Comparison of ENCODE assay signal across 8 cellular contexts in the genomic region with DNA sequence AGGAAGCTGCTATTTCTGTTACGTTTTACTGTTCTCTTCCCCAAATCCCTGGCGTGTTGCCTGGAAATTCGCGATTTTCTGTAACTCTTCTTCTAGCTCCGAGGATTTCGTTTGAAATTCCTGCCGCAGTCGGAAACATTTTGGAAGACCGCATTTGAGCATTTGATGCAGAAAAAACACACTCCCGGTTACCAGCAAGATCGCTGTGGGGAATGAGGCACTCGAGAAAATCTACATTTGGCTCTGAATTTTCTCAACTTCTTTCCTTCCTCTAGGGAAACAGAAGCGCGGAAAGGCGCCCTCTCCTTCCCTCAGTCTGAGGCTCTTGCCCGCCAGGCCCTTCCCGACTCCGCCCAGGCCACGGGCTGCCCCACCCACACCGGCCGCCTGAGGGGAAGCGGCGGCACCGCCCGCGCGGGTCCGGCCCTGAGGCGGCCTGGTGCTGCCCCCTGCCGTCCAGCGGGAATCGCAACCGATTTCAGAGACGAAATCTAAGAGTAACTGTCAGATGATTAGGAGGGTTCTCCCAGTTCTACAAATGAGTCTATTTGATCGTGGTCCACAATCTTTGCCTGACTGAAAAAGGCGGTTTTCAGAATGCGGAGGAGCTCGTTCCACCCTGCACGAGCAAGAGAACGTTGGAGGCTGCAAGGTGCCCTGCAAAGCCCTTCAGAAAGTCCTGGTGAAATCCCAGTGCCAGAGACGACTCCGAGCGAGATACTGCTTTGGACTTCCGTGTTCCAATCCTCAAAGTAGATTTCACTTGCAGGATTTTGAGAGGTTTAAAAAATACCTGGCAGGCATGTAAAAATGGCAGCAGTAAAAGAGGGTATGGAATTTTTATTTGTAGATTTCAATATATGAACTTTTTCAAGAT. TPM values are rescaled to one million over a fixed set of nuclear protein-coding genes. Genes with fewer than 3 reads are reported as not detected.
DNase-seq lines count a peak whose midpoint lies in the region; ATAC-seq and TF ChIP-seq lines count a peak whose summit lies in the region.

No MANE protein-coding gene starts in this region.

- peaks cover 9% of the 10 kb centered on the region for H3K4me1 Mint-ChIP-seq in dendritic cell treated with granulocyte-macrophage colony-stimulating factor and Interleukin-4, amounts not matched to agents 40 ng/mL and 50 ng/mL, for 4 days (ENCODE audit: low read depth)

- H3K4me1 ChIP-seq in BE2C (no peaks in the 10 kb centered on the region), liver (ENCODE audit: control insufficient read depth in 4 of 4, insufficient read depth in 4 of 4, low read length in 3 of 4) (peaks cover 0 to 6% (median 4%) of the 10 kb centered on the region in 4 donors)

- H3K4me3 ChIP-seq in BE2C (ENCODE audit: low read depth, low read length) (peak overlapping the region; percentile 91), liver (ENCODE audit: low read depth in 1 of 3, low read length in 3 of 3) (peak overlapping the region; percentile 33 to 74 (median 59))

- H3K9me3 ChIP-seq in BE2C (no peaks in the 10 kb centered on the region), liver (ENCODE audit: control insufficient read depth in 4 of 4, low read length in 3 of 4) (no peaks in the 10 kb centered on the region)

- DNase-seq in BE2C (peak; percentile 97), NCI-H510A treated with DMSO at 0.1 percent for 48 hours (lab: John Stamatoyannopoulos, UW) (peak; percentile 90)
- peak; percentile 81 for DNase-seq in activated CD4-positive, alpha-beta T cell treated with anti-CD3 and anti-CD28 coated beads, Interleukin-2, amount 50 U/mL, for 1 hour
- DNase-seq in stimulated activated CD4-positive, alpha-beta T cell treated with anti-CD3 and anti-CD28 coated beads, Interleukin-2, amount 100 ng/mL, for 48 hours = peak; percentile 93 to 94

- H3K27ac ChIP-seq in liver (ENCODE audit: low read depth in 1 of 2, low read length in 2 of 2) = peak overlapping the region; percentile 36 to 52

- intact Hi-C loops in dendritic cell treated with granulocyte-macrophage colony-stimulating factor and Interleukin-4, amounts not matched to agents 40 ng/mL and 50 ng/mL, for 4 days (cut with micrococcal nuclease) = loop anchor here (1.0 to 5.0 kb wide), 5 partner anchors 18 to 1134 kb away; a partner anchor contains a TSS

- H3K36me3 Mint-ChIP-seq in dendritic cell treated with granulocyte-macrophage colony-stimulating factor and Interleukin-4, amounts not matched to agents 40 ng/mL and 50 ng/mL, for 4 days (ENCODE audit: low read depth) = no peaks in the 10 kb centered on the region

- peak overlapping the region; percentile 60 for H3K27ac Mint-ChIP-seq in dendritic cell treated with granulocyte-macrophage colony-stimulating factor and Interleukin-4, amounts not matched to agents 40 ng/mL and 50 ng/mL, for 4 days

- peak; percentile 95 for TF ChIP-seq CTCF in BE2C (IDR thresholded peaks at IDR 0.05; ENCODE audit: low read depth, low read length)
- TF ChIP-seq CTCF in liver (IDR thresholded peaks at IDR 0.05; ENCODE audit: low read depth, low read length, missing input control) = peak; percentile 94

- H3K36me3 ChIP-seq in BE2C (no peaks in the 10 kb centered on the region), liver (ENCODE audit: control insufficient read depth in 4 of 4, insufficient read depth in 3 of 4, low read depth in 1 of 4, low read length in 3 of 4) (no peaks in the 10 kb centered on the region)

- H3K27me3 Mint-ChIP-seq in dendritic cell treated with granulocyte-macrophage colony-stimulating factor and Interleukin-4, amounts not matched to agents 40 ng/mL and 50 ng/mL, for 4 days = peaks cover 31% of the 10 kb centered on the region

- peak; percentile 93 to 97 for TF ChIP-seq RAD21 in liver (IDR thresholded peaks at IDR 0.05)

- H3K9ac ChIP-seq in liver (ENCODE audit: low read depth in 1 of 2, low read length in 2 of 2) = peak overlapping the region; percentile 43 to 84

- H3K4me3 Mint-ChIP-seq in dendritic cell treated with granulocyte-macrophage colony-stimulating factor and Interleukin-4, amounts not matched to agents 40 ng/mL and 50 ng/mL, for 4 days = peak overlapping the region; percentile 69

- ATAC-seq in GM19043 (IDR thresholded peaks at IDR 0.05; ENCODE audit: low read depth, unreplicated experiment) (peak; percentile 100), HG03354 (IDR thresholded peaks at IDR 0.05; ENCODE audit: poor library complexity, severe bottlenecking, unreplicated experiment) (peak; percentile 100)

- WGBS in liver = 3% methylated on average over 44 of the region's 44 CpGs

- H3K27me3 ChIP-seq in BE2C (no peaks in the 10 kb centered on the region; the same call in 1 of the 2 replicates), liver (ENCODE audit: control insufficient read depth in 4 of 4, insufficient read depth in 4 of 4, low read length in 3 of 4) (no peaks in the 10 kb centered on the region)

- H3K9me3 Mint-ChIP-seq in dendritic cell treated with granulocyte-macrophage colony-stimulating factor and Interleukin-4, amounts not matched to agents 40 ng/mL and 50 ng/mL, for 4 days = no peaks in the 10 kb centered on the region

TF ChIP-seq in liver, 16 proteins besides CTCF, POLR2A, EP300 and RAD21:
- TF ChIP-seq, protein P1, sequence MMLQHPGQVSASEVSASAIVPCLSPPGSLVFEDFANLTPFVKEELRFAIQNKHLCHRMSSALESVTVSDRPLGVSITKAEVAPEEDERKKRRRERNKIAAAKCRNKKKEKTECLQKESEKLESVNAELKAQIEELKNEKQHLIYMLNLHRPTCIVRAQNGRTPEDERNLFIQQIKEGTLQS (IDR thresholded peaks at IDR 0.05) = no peak
- TF ChIP-seq RXRA (IDR thresholded peaks at IDR 0.05) (no peak), JUND (IDR thresholded peaks at IDR 0.05) (no peak), YY1 (IDR thresholded peaks at IDR 0.05) (peak; percentile 18), HNF4A (conservative IDR thresholded peaks at IDR 0.05) (no peak)
- TF ChIP-seq, protein P2, sequence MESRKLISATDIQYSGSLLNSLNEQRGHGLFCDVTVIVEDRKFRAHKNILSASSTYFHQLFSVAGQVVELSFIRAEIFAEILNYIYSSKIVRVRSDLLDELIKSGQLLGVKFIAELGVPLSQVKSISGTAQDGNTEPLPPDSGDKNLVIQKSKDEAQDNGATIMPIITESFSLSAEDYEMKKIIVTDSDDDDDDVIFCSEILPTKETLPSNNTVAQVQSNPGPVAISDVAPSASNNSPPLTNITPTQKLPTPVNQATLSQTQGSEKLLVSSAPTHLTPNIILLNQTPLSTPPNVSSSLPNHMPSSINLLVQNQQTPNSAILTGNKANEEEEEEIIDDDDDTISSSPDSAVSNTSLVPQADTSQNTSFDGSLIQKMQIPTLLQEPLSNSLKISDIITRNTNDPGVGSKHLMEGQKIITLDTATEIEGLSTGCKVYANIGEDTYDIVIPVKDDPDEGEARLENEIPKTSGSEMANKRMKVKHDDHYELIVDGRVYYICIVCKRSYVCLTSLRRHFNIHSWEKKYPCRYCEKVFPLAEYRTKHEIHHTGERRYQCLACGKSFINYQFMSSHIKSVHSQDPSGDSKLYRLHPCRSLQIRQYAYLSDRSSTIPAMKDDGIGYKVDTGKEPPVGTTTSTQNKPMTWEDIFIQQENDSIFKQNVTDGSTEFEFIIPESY (IDR thresholded peaks at IDR 0.05) = no peak

RNA-seq across cellular contexts. Expression of a gene that starts 18.4 kb away (rescaled TPM):
- 59.4 TPM for polyA plus RNA-seq in BE2C (2012; ENCODE audit: insufficient read depth, insufficient read length, low read depth)
- 10 to 100 TPM; 24.8 to 31.0 TPM for total RNA-seq in liver
- 1 to 10 TPM; 6.7 to 9.8 TPM for polyA plus RNA-seq in liver

Comparison
In these comparisons a context has a peak if more than half of its experiments do, and no peak if none do; other contexts are left out.
1. Peak in every context shown above with its lines: DNase-seq, ATAC-seq, H3K4me3 ChIP-seq and H3K27ac ChIP-seq.